In the genomic region with DNA sequence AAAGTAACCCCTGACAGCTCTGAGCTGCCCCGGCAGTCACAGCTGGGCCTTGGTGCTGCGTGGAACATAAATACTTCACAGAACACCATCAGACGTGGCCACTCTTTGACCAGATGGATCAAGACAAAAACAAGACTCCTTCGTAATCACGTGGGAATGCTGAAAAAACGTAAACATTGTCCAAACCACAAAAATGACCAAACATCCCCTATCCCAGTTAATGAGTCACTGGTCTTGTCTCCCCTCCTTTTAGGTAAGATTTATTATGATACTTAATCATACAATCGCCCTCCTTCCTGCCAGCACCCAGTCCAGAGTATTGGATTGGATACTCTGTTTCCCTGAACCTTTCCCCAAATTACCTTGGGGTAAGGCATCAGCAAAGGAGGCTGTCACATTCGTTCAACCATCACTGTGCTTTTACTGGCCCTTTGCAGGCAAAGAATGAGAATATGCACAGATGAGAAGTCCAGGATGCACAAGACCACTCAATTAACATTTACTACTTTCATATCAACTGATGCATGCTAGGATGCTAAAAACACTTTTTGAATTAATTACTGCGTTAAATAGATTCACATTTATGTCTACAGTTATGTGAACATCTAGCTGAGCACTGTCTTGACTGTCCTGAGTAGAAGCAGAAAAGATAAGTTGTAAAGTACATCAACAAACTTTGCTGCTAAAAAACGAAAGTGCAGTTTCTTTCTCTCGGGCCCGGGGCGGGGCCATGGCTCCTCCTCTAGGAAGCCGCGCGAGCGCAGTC, we compare ENCODE assay signal across 8 cellular contexts.
A peak's percentile ranks its signal among the peaks of the same experiment; 100 is the strongest.
DNase-seq lines count a peak whose midpoint lies in the region; ATAC-seq and TF ChIP-seq lines count a peak whose summit lies in the region.

No MANE protein-coding gene starts in this region.

- H3K4me3 Mint-ChIP-seq in effector memory CD8-positive, alpha-beta T cell = peak overlapping the region; percentile 84 to 87

- H3K27ac Mint-ChIP-seq in effector memory CD8-positive, alpha-beta T cell = peak overlapping the region; percentile 92 to 95

- DNase-seq in OCI-M2 (lab: John Stamatoyannopoulos, UW; ENCODE audit: unreplicated experiment) (peak; percentile 26), NCI-H2227 treated with DMSO at 0.1 percent for 48 hours (lab: John Stamatoyannopoulos, UW) (no peak), GM13977 (ENCODE audit: low spot score) (no peak)
- no peak for DNase-seq in effector memory CD8-positive, alpha-beta T cell

- H2AFZ ChIP-seq in ACC112 (ENCODE audit: low read length, unreplicated experiment) (peak overlapping the region; percentile 70), neuron (ENCODE audit: low read depth, low read length) (no peak overlapping the region)

- peaks cover 21% of the 10 kb centered on the region for H3K4me1 ChIP-seq in ACC112 (ENCODE audit: control insufficient read depth, insufficient read depth, low read length, unreplicated experiment)
- H3K4me1 ChIP-seq in neuron (ENCODE audit: insufficient read depth, low read length) = peaks cover 11% of the 10 kb centered on the region

- H3K27me3 Mint-ChIP-seq in effector memory CD8-positive, alpha-beta T cell = no peaks in the 10 kb centered on the region

- peaks cover 4% of the 10 kb centered on the region for H3K36me3 Mint-ChIP-seq in effector memory CD8-positive, alpha-beta T cell (ENCODE audit: insufficient read depth)

- peak overlapping the region; percentile 95 for H3K27ac ChIP-seq in ACC112 (ENCODE audit: low read depth, low read length)

- H3K36me3 ChIP-seq in ACC112 (ENCODE audit: insufficient read depth, low read length) = no peaks in the 10 kb centered on the region
- H3K36me3 ChIP-seq in neuron (ENCODE audit: insufficient read depth, low read length) = no peaks in the 10 kb centered on the region

- no peaks in the 10 kb centered on the region for H3K9me3 ChIP-seq in neuron (ENCODE audit: low read length)

- no peaks in the 10 kb centered on the region for H3K79me2 ChIP-seq in ACC112 (ENCODE audit: control insufficient read depth, insufficient read depth, low read length, unreplicated experiment)

- H3K4me3 ChIP-seq in ACC112 (ENCODE audit: low read depth, low read length) (peak overlapping the region; percentile 88), neuron (ENCODE audit: low read length) (peak overlapping the region; percentile 59)

- no peak for TF ChIP-seq CTCF in GM13977 (IDR thresholded peaks at IDR 0.05; ENCODE audit: extremely low read depth, insufficient read depth, missing control alignments)

- ATAC-seq in GM19035 (IDR thresholded peaks at IDR 0.05; ENCODE audit: unreplicated experiment) = peak; percentile 6
- ATAC-seq in effector memory CD8-positive, alpha-beta T cell (replicated peaks) = no peak
- no peak for ATAC-seq in GM19023 (IDR thresholded peaks at IDR 0.05; ENCODE audit: unreplicated experiment)

- no peaks in the 10 kb centered on the region for H3K9me3 Mint-ChIP-seq in effector memory CD8-positive, alpha-beta T cell

- in situ Hi-C loops in GM13977 (cut with MboI; ENCODE audit: low pct_unique_long_range_greater_than_20kb, low sequenced_read_pairs, unreplicated experiment) = loop anchor here (10.0 kb wide), 1 partner anchor 148 kb away; no protein-coding TSS in a partner anchor

- no peaks in the 10 kb centered on the region for H3K27me3 ChIP-seq in ACC112 (ENCODE audit: insufficient read depth, low read length)
- no peaks in the 10 kb centered on the region for H3K27me3 ChIP-seq in neuron (ENCODE audit: insufficient read depth, low read length)

- peaks cover 9% of the 10 kb centered on the region in 2 donors for H3K4me1 Mint-ChIP-seq in effector memory CD8-positive, alpha-beta T cell (ENCODE audit: low read depth in 2 of 2)
